ENCODE assay signal across 29 cellular contexts in genomic region chr16:55665511-55665910, GRCh38. TPM values are rescaled to one million over a fixed set of nuclear protein-coding genes. Genes with fewer than 3 reads are reported as not detected.
"Had no signal": no experiment of that assay in that cellular context is flagged by ENCODE, and none has a peak within 500 bp of the region (broad histone marks: within the 10 kb centered on the region; RNA-seq: fewer than 3 reads in every experiment).

No MANE protein-coding gene starts in this region.

- H3K27ac ChIP-seq: colonic mucosa, epithelial cell of prostate, esophagus squamous epithelium, gastrocnemius medialis, heart right ventricle, left lung, lower lobe of right lung had no signal

- DNase-seq: colonic mucosa; cortex of kidney; effector CD8-positive, alpha-beta T cell; effector memory CD8-positive, alpha-beta T cell; endodermal cell; erythroblast; esophagus squamous epithelium; foreskin fibroblast; foreskin melanocyte; gastrocnemius medialis; glutamatergic neuron; head of caudate nucleus; heart right ventricle; hippocampal formation; left cardiac atrium; left lung; left ventricle myocardium superior; lower lobe of right lung; mesenchymal stem cell; midbrain had no signal

- H3K36me3 ChIP-seq: colonic mucosa, esophagus squamous epithelium, gastrocnemius medialis, heart right ventricle, left lung, lower lobe of right lung had no signal

- H3K4me3 ChIP-seq: colonic mucosa, esophagus squamous epithelium, gastrocnemius medialis, heart right ventricle, left lung, lower lobe of right lung had no signal

- H3K9me3 ChIP-seq: colonic mucosa, esophagus squamous epithelium, gastrocnemius medialis, left lung, lower lobe of right lung had no signal

- ATAC-seq: effector memory CD8-positive, alpha-beta T cell; esophagus mucosa; gastrocnemius medialis; heart right ventricle; left cardiac atrium; left lung; left ventricle myocardium superior; lower lobe of right lung had no signal

- H3K4me1 ChIP-seq: colonic mucosa, left lung, lower lobe of right lung had no signal

- FAIRE-seq: endometrium, islet of Langerhans, keratinocyte had no signal

- H3K27me3 ChIP-seq: colonic mucosa, gastrocnemius medialis, heart right ventricle, left lung had no signal

RNA-seq across cellular contexts. Expression of gene SLC6A2, which starts 9.7 kb away (rescaled TPM):
- total RNA-seq: esophagus mucosa, gastrocnemius medialis, glomerular endothelial cell, kidney epithelial cell, left cardiac atrium, left lung, left ventricle myocardium superior, lower lobe of right lung, lung microvascular endothelial cell, mononuclear cell had no signal
- polyA plus RNA-seq: heart right ventricle had no signal
